In the genomic region with DNA sequence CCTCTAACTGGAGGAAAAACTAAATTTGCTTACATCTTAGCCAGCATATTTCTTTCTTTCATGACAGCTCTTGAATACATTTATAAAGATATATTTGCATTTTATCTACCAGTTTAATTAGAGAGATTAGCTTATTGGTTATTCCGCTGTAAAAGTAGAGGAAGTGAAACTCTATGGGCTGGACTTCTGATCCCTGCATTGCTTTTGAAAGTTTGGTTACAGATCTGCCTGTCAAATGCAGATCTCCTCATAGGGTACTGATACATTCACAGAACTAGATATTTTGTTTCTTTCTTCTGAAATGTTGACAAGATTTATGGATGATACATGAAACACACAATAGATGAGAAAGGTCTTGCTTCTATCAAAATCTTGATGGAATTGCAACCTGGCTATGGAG, we compare ENCODE assay signal across 32 cellular contexts.
"Had no signal": no experiment of that assay in that cellular context is flagged by ENCODE, and none has a peak within 500 bp of the region (broad histone marks: within the 10 kb centered on the region; RNA-seq: fewer than 3 reads in every experiment).

No MANE protein-coding gene starts in this region.

- DNase-seq: activated CD4-positive, alpha-beta memory T cell treated with anti-CD3 and anti-CD28 coated beads, Interleukin-2, amount 10 ng/mL, durations not matched to agents 7 days and 5 days; activated CD4-positive, alpha-beta T cell treated with anti-CD3 and anti-CD28 coated beads for 1 hour; activated CD4-positive, alpha-beta T cell treated with anti-CD3 and anti-CD28 coated beads, Interleukin-2, amount 10 ng/mL, durations not matched to agents 7 days and 5 days; activated CD8-positive, alpha-beta memory T cell treated with anti-CD3 and anti-CD28 coated beads, Interleukin-2, amount 50 U/mL, for 48 hours; activated gamma-delta T cell treated with Interleukin-2 at 50 U/mL for 16 hours; activated naive CD4-positive, alpha-beta T cell treated with anti-CD3 and anti-CD28 coated beads, Interleukin-2, amount 50 U/mL, for 16 hours; activated T-cell treated with anti-CD3 and anti-CD28 coated beads, Interleukin-2, amount 50 U/mL, for 4 hours; amniotic stem cell; brain microvascular endothelial cell; foreskin keratinocyte; heart left ventricle; hypothalamus; lower lobe of right lung; mesenchymal stem cell; ovary; retina; stimulated activated CD4-positive, alpha-beta T cell treated with anti-CD3 and anti-CD28 coated beads, Interleukin-12 subunit alpha, Interleukin-12 subunit beta, amount 100 ng/mL, for 4 hours; stimulated activated CD4-positive, alpha-beta T cell treated with anti-CD3 and anti-CD28 coated beads, Interleukin-4, amount 100 ng/mL, for 1 hour; stimulated activated naive CD8-positive, alpha-beta T cell treated with anti-CD3 and anti-CD28 coated beads, Interleukin-15, Interleukin-2, amounts not matched to agents 100 U/mL and 50 U/mL, for 24 hours; T1000; testis; transverse colon had no signal

- H3K27ac ChIP-seq: brain microvascular endothelial cell, coronary artery, esophagus muscularis mucosa, foreskin keratinocyte, heart left ventricle, lower lobe of right lung, neutrophil, ovary, prostate gland, skin epidermis, testis, transverse colon had no signal

- H3K4me3 ChIP-seq: coronary artery, esophagus muscularis mucosa, heart left ventricle, lower lobe of right lung, ovary, prostate gland, skin epidermis, testis, transverse colon had no signal

- H3K4me1 ChIP-seq: esophagus muscularis mucosa, lower lobe of right lung, prostate gland, testis, transverse colon had no signal

- ATAC-seq: activated T-cell treated with anti-CD3 and anti-CD28 coated beads, Interleukin-2, amount 50 U/mL, for 4 hours; activated T-helper 17 cell treated with anti-CD3 and anti-CD28 coated beads, Interleukin-2, amount 50 U/mL, for 72 hours; foreskin keratinocyte; heart left ventricle; left lobe of liver; lower lobe of right lung; sciatic nerve; stimulated activated naive CD8-positive, alpha-beta T cell treated with anti-CD3 and anti-CD28 coated beads, Interleukin-15, Interleukin-2, amounts not matched to agents 100 U/mL and 50 U/mL, for 24 hours; WTC11 had no signal

- H3K36me3 ChIP-seq: brain microvascular endothelial cell, esophagus muscularis mucosa, heart left ventricle, lower lobe of right lung, neutrophil, ovary, prostate gland, transverse colon had no signal

- FAIRE-seq: astrocyte had no signal

- H3K9me3 ChIP-seq: esophagus muscularis mucosa, heart left ventricle, lower lobe of right lung, neutrophil, ovary, prostate gland, testis, transverse colon had no signal

- H3K27me3 ChIP-seq: brain microvascular endothelial cell, esophagus muscularis mucosa, foreskin keratinocyte, heart left ventricle, neutrophil, ovary, testis, transverse colon had no signal
